Comparison of ENCODE assay signal across 14 cellular contexts in the genomic region with DNA sequence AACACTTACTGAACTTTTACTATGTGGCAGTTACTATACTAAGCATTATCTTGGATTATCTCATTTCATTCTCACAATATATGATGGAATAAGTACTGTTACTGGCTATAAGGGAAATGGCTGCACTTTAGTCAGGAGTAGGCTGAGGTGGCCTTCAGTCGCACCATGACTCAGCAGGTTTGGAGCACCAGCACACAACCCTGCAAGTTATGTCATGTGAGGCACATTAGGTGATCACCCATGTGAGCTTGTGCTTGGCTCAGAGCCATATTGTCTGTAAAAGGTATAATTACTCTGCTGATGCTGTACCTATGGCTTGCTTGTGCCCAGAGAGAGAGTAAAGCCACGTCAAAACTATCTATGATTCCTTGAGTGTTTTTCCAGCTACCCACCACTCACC. TPM values are rescaled to one million over a fixed set of nuclear protein-coding genes. Genes with fewer than 3 reads are reported as not detected.
DNase-seq lines count a peak whose midpoint lies in the region; TF ChIP-seq lines count a peak whose summit lies in the region.
"Had no signal": no experiment of that assay in that cellular context is flagged by ENCODE, and none has a peak within 500 bp of the region (broad histone marks: within the 10 kb centered on the region; RNA-seq: fewer than 3 reads in every experiment).

No MANE protein-coding gene starts in this region.

- no peaks in the 10 kb centered on the region; the same call in 1 of the 2 replicates for H3K9me3 ChIP-seq in MG63
- H3K9me3 ChIP-seq: pancreas had no signal

- H3K4me3 ChIP-seq in epithelial cell of proximal tubule (ENCODE audit: low read depth, low read length) (no peak overlapping the region), MG63 (no peak overlapping the region)
- H3K4me3 ChIP-seq: pancreas had no signal

- TF ChIP-seq CTCF in epithelial cell of proximal tubule (conservative IDR thresholded peaks at IDR 0.05; ENCODE audit: low read depth, low read length), result no peak

- no peaks in the 10 kb centered on the region for H3K27me3 ChIP-seq in MG63
- H3K27me3 ChIP-seq: pancreas had no signal

- TF ChIP-seq EP300 in Ishikawa (IDR thresholded peaks at IDR 0.05; ENCODE audit: borderline replicate concordance), result no peak

- H3K36me3 ChIP-seq in MG63, result no peaks in the 10 kb centered on the region
- H3K36me3 ChIP-seq: pancreas had no signal

- DNase-seq in DMS79 treated with DMSO at 0.1 percent for 48 hours (lab: John Stamatoyannopoulos, UW) (peak; percentile 44), NCI-H69 (lab: John Stamatoyannopoulos, UW) (peak; percentile 95), epithelial cell of proximal tubule (ENCODE audit: low read depth) (peak; percentile 59), KBM-7 (no peak), MG63 (no peak), T1000 (lab: John Stamatoyannopoulos, UW) (no peak), COLO829 (ENCODE audit: low spot score) (no peak)
- DNase-seq: activated CD8-positive, alpha-beta memory T cell treated with anti-CD3 and anti-CD28 coated beads, Interleukin-2, amount 10 ng/mL, durations not matched to agents 7 days and 5 days; CD8-positive, alpha-beta memory T cell; left cardiac atrium; NCI-H187; pancreas; SW 1271 had no signal

- in situ Hi-C loops in KBM-7 (cut with MboI; ENCODE audit: low pct_unique_long_range_greater_than_20kb, low sequenced_read_pairs), result no loop called here

- TF ChIP-seq RAD21 in Ishikawa (IDR thresholded peaks at IDR 0.05; ENCODE audit: low read depth), result no peak

TF ChIP-seq in Ishikawa, 13 proteins besides CTCF, POLR2A, EP300 and RAD21:
- TF ChIP-seq CREB1 (IDR thresholded peaks at IDR 0.05; ENCODE audit: low read depth) (no peak), FOXM1 (IDR thresholded peaks at IDR 0.05; ENCODE audit: borderline replicate concordance, low read depth) (no peak), ZBTB7A (IDR thresholded peaks at IDR 0.05; ENCODE audit: low read depth) (no peak), TCF12 (IDR thresholded peaks at IDR 0.05; ENCODE audit: low read depth) (no peak), YY1 (IDR thresholded peaks at IDR 0.05; ENCODE audit: low read depth) (peak; percentile 66), TAF1 (IDR thresholded peaks at IDR 0.05; ENCODE audit: low read depth) (no peak), CEBPB (IDR thresholded peaks at IDR 0.05) (no peak), NFIC (IDR thresholded peaks at IDR 0.05) (peak; percentile 78), TEAD4 (IDR thresholded peaks at IDR 0.05) (no peak), MAX (IDR thresholded peaks at IDR 0.05) (peak; percentile 50; the same call in 1 of the 2 replicates), EGR1 (IDR thresholded peaks at IDR 0.05) (no peak)
- TF ChIP-seq, protein P1, sequence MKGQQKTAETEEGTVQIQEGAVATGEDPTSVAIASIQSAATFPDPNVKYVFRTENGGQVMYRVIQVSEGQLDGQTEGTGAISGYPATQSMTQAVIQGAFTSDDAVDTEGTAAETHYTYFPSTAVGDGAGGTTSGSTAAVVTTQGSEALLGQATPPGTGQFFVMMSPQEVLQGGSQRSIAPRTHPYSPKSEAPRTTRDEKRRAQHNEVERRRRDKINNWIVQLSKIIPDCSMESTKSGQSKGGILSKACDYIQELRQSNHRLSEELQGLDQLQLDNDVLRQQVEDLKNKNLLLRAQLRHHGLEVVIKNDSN (IDR thresholded peaks at IDR 0.05), result peak; percentile 82
- TF ChIP-seq, protein P2, sequence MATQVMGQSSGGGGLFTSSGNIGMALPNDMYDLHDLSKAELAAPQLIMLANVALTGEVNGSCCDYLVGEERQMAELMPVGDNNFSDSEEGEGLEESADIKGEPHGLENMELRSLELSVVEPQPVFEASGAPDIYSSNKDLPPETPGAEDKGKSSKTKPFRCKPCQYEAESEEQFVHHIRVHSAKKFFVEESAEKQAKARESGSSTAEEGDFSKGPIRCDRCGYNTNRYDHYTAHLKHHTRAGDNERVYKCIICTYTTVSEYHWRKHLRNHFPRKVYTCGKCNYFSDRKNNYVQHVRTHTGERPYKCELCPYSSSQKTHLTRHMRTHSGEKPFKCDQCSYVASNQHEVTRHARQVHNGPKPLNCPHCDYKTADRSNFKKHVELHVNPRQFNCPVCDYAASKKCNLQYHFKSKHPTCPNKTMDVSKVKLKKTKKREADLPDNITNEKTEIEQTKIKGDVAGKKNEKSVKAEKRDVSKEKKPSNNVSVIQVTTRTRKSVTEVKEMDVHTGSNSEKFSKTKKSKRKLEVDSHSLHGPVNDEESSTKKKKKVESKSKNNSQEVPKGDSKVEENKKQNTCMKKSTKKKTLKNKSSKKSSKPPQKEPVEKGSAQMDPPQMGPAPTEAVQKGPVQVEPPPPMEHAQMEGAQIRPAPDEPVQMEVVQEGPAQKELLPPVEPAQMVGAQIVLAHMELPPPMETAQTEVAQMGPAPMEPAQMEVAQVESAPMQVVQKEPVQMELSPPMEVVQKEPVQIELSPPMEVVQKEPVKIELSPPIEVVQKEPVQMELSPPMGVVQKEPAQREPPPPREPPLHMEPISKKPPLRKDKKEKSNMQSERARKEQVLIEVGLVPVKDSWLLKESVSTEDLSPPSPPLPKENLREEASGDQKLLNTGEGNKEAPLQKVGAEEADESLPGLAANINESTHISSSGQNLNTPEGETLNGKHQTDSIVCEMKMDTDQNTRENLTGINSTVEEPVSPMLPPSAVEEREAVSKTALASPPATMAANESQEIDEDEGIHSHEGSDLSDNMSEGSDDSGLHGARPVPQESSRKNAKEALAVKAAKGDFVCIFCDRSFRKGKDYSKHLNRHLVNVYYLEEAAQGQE (IDR thresholded peaks at IDR 0.05; ENCODE audit: low read depth), result no peak

RNA-seq across cellular contexts. Expression of gene TIPARP, which starts 54.1 kb away (rescaled TPM):
- total RNA-seq in epithelial cell of proximal tubule, result 40.6 and 52.9 TPM in 2 replicates
- 46.1 and 74.7 TPM in 2 replicates for total RNA-seq in MG63 (2014; rRNA removed; shearing (Covaris generic); ENCODE audit: low replicate concordance)

Comparison
In these comparisons a context has a peak if more than half of its experiments do, and no peak if none do; other contexts are left out.
1. DNase-seq: peak in DMS79 treated with DMSO at 0.1 percent for 48 hours (single experiment), NCI-H69 (single experiment) and epithelial cell of proximal tubule (single experiment); none in KBM-7 (single experiment), MG63 (single experiment), T1000 (single experiment) and COLO829 (single experiment).